24 cellular contexts compared by ENCODE assay signal in the genomic region with DNA sequence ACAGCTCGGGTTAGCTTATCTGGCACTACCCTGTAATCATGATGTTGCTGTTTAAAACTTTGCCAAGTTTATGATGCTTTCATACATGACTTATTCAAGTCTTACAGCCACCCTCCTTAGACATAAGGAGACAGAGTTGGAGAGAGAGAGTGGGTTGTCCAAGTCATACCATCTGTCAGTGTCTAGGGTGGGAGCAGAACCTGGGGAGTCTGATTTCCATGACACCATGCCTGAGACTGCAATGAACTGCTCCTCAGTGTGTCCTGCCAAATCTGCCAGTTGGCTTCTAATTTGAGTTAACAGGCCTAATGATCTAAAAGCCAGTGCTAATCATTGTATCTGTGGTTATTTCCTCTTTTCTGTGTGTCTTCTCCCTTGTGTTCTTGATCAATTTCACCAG. TPM values are rescaled to one million over a fixed set of nuclear protein-coding genes. Genes with fewer than 3 reads are reported as not detected.
"Had no signal": no experiment of that assay in that cellular context is flagged by ENCODE, and none has a peak within 500 bp of the region (broad histone marks: within the 10 kb centered on the region; RNA-seq: fewer than 3 reads in every experiment).

No MANE protein-coding gene starts in this region.

- H3K9me3 ChIP-seq: Peyer's patch, SJCRH30, SK-N-SH had no signal

- H3K4me3 ChIP-seq: Peyer's patch, SJCRH30 had no signal

- H3K27me3 ChIP-seq: Peyer's patch, SJCRH30 had no signal

- FAIRE-seq: astrocyte had no signal

- H3K27ac ChIP-seq: Peyer's patch, RWPE1, SJCRH30, VCaP had no signal

- ATAC-seq: activated T-cell treated with anti-CD3 and anti-CD28 coated beads, Interleukin-2, amount 50 U/mL, for 4 hours had no signal

- H3K36me3 ChIP-seq: Peyer's patch, SJCRH30 had no signal

- H3K4me1 ChIP-seq: Peyer's patch, SJCRH30 had no signal

- DNase-seq: activated CD4-positive, alpha-beta memory T cell treated with anti-CD3 and anti-CD28 coated beads for 36 hours; activated CD4-positive, alpha-beta T cell treated with anti-CD3 and anti-CD28 coated beads, Interleukin-2, amount 10 ng/mL, durations not matched to agents 7 days and 5 days; activated CD4-positive, CD25-positive, alpha-beta regulatory T cell; activated CD8-positive, alpha-beta memory T cell treated with anti-CD3 and anti-CD28 coated beads for 24 hours; activated gamma-delta T cell; activated naive CD4-positive, alpha-beta T cell treated with anti-CD3 and anti-CD28 coated beads for 36 hours; activated T-cell treated with anti-CD3 and anti-CD28 coated beads, Interleukin-2, amount 50 U/mL, for 4 hours; amygdala; Karpas-422; NCI-H1092; NCI-H1417; NCI-H1930; NCI-H2107; NCI-H345; NCI-H524; Peyer's patch; Right ventricle myocardium superior; SJCRH30; SK-N-SH; T-helper 1 cell had no signal

RNA-seq across cellular contexts. Expression of a gene that starts 48.2 kb away (rescaled TPM):
- total RNA-seq: activated CD4-positive, alpha-beta memory T cell treated with anti-CD3 and anti-CD28 coated beads for 36 hours; activated CD4-positive, alpha-beta T cell treated with anti-CD3 and anti-CD28 coated beads, Interleukin-2, amount 10 ng/mL, durations not matched to agents 7 days and 5 days; activated naive CD4-positive, alpha-beta T cell treated with anti-CD3 and anti-CD28 coated beads for 36 hours; activated T-cell treated with anti-CD3 and anti-CD28 coated beads, Interleukin-2, amount 50 U/mL, for 4 hours; astrocyte; Right ventricle myocardium superior; SJCRH30; T-helper 2 cell treated with Interferon-gamma antibody and Interleukin-4, amounts not matched to agents 100 ng/mL and 5 ng/mL, for 36 hours had no signal
